17 cellular contexts compared by ENCODE assay signal in the genomic region with DNA sequence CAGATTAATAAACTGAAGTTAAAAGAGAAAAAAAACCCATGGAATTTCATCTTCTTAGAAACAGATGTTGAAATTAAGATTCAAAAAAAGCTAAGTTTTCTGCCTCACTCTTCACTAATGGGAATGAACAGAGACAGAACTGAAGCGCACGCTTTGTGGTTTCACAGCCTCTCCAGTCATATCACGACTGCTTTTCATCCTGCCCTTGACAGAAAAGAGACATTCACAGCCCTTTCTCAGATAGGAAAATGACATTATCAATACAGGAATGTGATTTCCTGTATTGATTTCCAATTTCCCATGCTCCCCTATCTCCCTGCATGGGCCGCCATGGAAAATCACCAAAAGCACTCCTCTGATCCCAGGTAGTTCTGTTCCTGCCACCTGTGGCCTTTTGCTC.
"Had no signal": no experiment of that assay in that cellular context is flagged by ENCODE, and none has a peak within 500 bp of the region (broad histone marks: within the 10 kb centered on the region; RNA-seq: fewer than 3 reads in every experiment).

No MANE protein-coding gene starts in this region.

- H3K4me3 Mint-ChIP-seq: activated CD8-positive, alpha-beta memory T cell treated with anti-CD3 and anti-CD28 coated beads, Interleukin-2, amount 10 ng/mL, durations not matched to agents 7 days and 5 days; activated naive CD8-positive, alpha-beta T cell; memory B cell; naive B cell had no signal

- DNase-seq: activated CD4-positive, alpha-beta T cell treated with anti-CD3 and anti-CD28 coated beads, Interleukin-2, amount 50 U/mL, for 1 hour; activated CD4-positive, CD25-positive, alpha-beta regulatory T cell; activated CD8-positive, alpha-beta memory T cell treated with anti-CD3 and anti-CD28 coated beads, Interleukin-2, amount 10 ng/mL, durations not matched to agents 7 days and 5 days; activated effector memory CD4-positive, alpha-beta T cell treated with Interleukin-2 at 50 U/mL for 16 hours; activated T-cell treated with anti-CD3 and anti-CD28 coated beads, Interleukin-2, amount 50 U/mL, for 1 hour; brain microvascular endothelial cell; foreskin keratinocyte; mucosa of descending colon; naive B cell; pancreas; SK-N-SH; stimulated activated CD8-positive, alpha-beta memory T cell treated with anti-CD3 and anti-CD28 coated beads, Interleukin-4, amount 100 ng/mL, for 48 hours; stomach; upper lobe of right lung had no signal

- H3K36me3 Mint-ChIP-seq: activated naive CD8-positive, alpha-beta T cell; naive B cell had no signal

- H3K27me3 Mint-ChIP-seq: activated CD8-positive, alpha-beta memory T cell treated with anti-CD3 and anti-CD28 coated beads, Interleukin-2, amount 10 ng/mL, durations not matched to agents 7 days and 5 days; activated naive CD8-positive, alpha-beta T cell; memory B cell; naive B cell had no signal

- H3K27ac Mint-ChIP-seq: activated CD8-positive, alpha-beta memory T cell treated with anti-CD3 and anti-CD28 coated beads, Interleukin-2, amount 10 ng/mL, durations not matched to agents 7 days and 5 days; activated naive CD8-positive, alpha-beta T cell; memory B cell had no signal

- ATAC-seq: activated CD8-positive, alpha-beta memory T cell treated with anti-CD3 and anti-CD28 coated beads, Interleukin-2, amount 10 ng/mL, durations not matched to agents 7 days and 5 days; foreskin keratinocyte; mucosa of descending colon; pancreas; sciatic nerve; upper lobe of right lung had no signal
